14 cellular contexts compared by ENCODE assay signal in genomic region chr1:215043405-215043804, GRCh38. TPM values are rescaled to one million over a fixed set of nuclear protein-coding genes. Genes with fewer than 3 reads are reported as not detected.
"Had no signal": no experiment of that assay in that cellular context is flagged by ENCODE, and none has a peak within 500 bp of the region (broad histone marks: within the 10 kb centered on the region; RNA-seq: fewer than 3 reads in every experiment).

No MANE protein-coding gene starts in this region.

- DNase-seq: activated CD8-positive, alpha-beta memory T cell treated with anti-CD3 and anti-CD28 coated beads, Interleukin-2, amount 50 U/mL, for 48 hours; activated effector memory CD4-positive, alpha-beta T cell treated with anti-CD3 and anti-CD28 coated beads, Interleukin-2, amount 50 U/mL, for 16 hours; caudate nucleus; colonic mucosa; foreskin melanocyte; head of caudate nucleus; mammary epithelial cell; naive thymus-derived CD4-positive, alpha-beta T cell; retina; SK-N-SH; stimulated activated naive CD4-positive, alpha-beta T cell; WERI-Rb-1 had no signal

- H3K4me3 ChIP-seq: colonic mucosa, suprapubic skin had no signal

- H3K27ac ChIP-seq: colonic mucosa, suprapubic skin, WERI-Rb-1 had no signal

- H3K27me3 ChIP-seq: colonic mucosa, suprapubic skin had no signal

- H3K36me3 ChIP-seq: colonic mucosa, suprapubic skin, WERI-Rb-1 had no signal

- H3K4me3 Mint-ChIP-seq: naive thymus-derived CD4-positive, alpha-beta T cell; type B pancreatic cell had no signal

- H3K27ac Mint-ChIP-seq: naive thymus-derived CD4-positive, alpha-beta T cell; type B pancreatic cell had no signal

- ATAC-seq: naive thymus-derived CD4-positive, alpha-beta T cell had no signal

- H3K36me3 Mint-ChIP-seq: naive thymus-derived CD4-positive, alpha-beta T cell; type B pancreatic cell had no signal

- H3K27me3 Mint-ChIP-seq: type B pancreatic cell had no signal

- H3K4me1 Mint-ChIP-seq: naive thymus-derived CD4-positive, alpha-beta T cell had no signal

RNA-seq across cellular contexts. Expression of gene KCNK2, which starts 39.1 kb away (rescaled TPM):
- total RNA-seq: naive thymus-derived CD4-positive, alpha-beta T cell had no signal
